Comparison of ENCODE assay signal across 16 cellular contexts in the genomic region with DNA sequence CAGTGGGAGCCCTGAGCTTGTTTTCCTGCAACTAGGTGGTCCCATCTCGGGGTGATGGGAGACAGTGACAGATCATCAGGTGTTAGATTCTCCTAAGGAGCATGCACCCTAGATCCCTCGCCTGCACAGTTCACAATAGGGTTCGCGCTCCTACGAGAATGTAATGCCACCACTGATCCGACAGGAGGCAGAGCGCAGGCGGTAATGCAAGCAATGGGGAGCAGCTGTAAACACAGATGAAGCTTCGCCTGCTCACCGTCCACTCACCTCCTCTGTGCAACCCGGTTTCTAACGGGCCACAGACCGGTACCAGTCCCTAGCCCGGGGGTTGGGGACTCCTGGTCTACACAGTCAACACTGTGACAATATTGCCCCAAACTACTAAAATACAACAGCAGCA. TPM values are rescaled to one million over a fixed set of nuclear protein-coding genes. Genes with fewer than 3 reads are reported as not detected.
"Had no signal": no experiment of that assay in that cellular context is flagged by ENCODE, and none has a peak within 500 bp of the region (broad histone marks: within the 10 kb centered on the region; RNA-seq: fewer than 3 reads in every experiment).

No MANE protein-coding gene starts in this region.

- DNase-seq: activated CD4-positive, alpha-beta memory T cell treated with anti-CD3 and anti-CD28 coated beads for 36 hours; activated gamma-delta T cell; activated naive CD8-positive, alpha-beta T cell treated with anti-CD3 and anti-CD28 coated beads, Interleukin-2, amount 10 ng/mL, durations not matched to agents 7 days and 5 days; activated T-cell treated with anti-CD3 and anti-CD28 coated beads, Interleukin-2, amount 50 U/mL, for 48 hours; aorta; mucosa of descending colon; natural killer cell; psoas muscle; sigmoid colon; stimulated activated CD4-positive, alpha-beta T cell treated with anti-CD3 and anti-CD28 coated beads, Interleukin-12 subunit alpha, Interleukin-12 subunit beta, amount 100 ng/mL, for 4 hours; stimulated activated naive CD4-positive, alpha-beta T cell; substantia nigra; T-helper 9 cell; transverse colon had no signal

- H3K4me1 ChIP-seq: esophagus muscularis mucosa, psoas muscle, sigmoid colon, transverse colon had no signal

- FAIRE-seq: endometrium had no signal

- H3K27ac ChIP-seq: esophagus muscularis mucosa, psoas muscle, sigmoid colon, transverse colon had no signal

- ATAC-seq: mucosa of descending colon, natural killer cell, psoas muscle had no signal

- H3K9me3 ChIP-seq: esophagus muscularis mucosa, mucosa of descending colon, psoas muscle, sigmoid colon, transverse colon had no signal

- H3K4me3 ChIP-seq: esophagus muscularis mucosa, mucosa of descending colon, psoas muscle, sigmoid colon, transverse colon had no signal

- H3K27me3 ChIP-seq: esophagus muscularis mucosa, sigmoid colon, transverse colon had no signal

RNA-seq across cellular contexts. Expression of a gene that starts 52.9 kb away (rescaled TPM):
- total RNA-seq: natural killer cell, sigmoid colon, transverse colon had no signal
- polyA plus RNA-seq: aorta had no signal
